Comparison of ENCODE assay signal across 12 cellular contexts in genomic region chr4:40283413-40283812, GRCh38. TPM values are rescaled to one million over a fixed set of nuclear protein-coding genes. Genes with fewer than 3 reads are reported as not detected.
DNase-seq lines count a peak whose midpoint lies in the region; ATAC-seq and TF ChIP-seq lines count a peak whose summit lies in the region.
"Had no signal": no experiment of that assay in that cellular context is flagged by ENCODE, and none has a peak within 500 bp of the region (broad histone marks: within the 10 kb centered on the region; RNA-seq: fewer than 3 reads in every experiment).

No MANE protein-coding gene starts in this region.

- no peak for TF ChIP-seq CTCF in smooth muscle cell (IDR thresholded peaks at IDR 0.05; ENCODE audit: borderline replicate concordance, insufficient read depth, poor library complexity, severe bottlenecking)

- no peaks in the 10 kb centered on the region for H4K20me1 ChIP-seq in smooth muscle cell (ENCODE audit: low read depth)

- no peaks in the 10 kb centered on the region for H3K4me1 ChIP-seq in smooth muscle cell (ENCODE audit: low read depth)
- H3K4me1 ChIP-seq: Peyer's patch had no signal

- no peak overlapping the region for H3K4me3 ChIP-seq in smooth muscle cell
- H3K4me3 ChIP-seq: Peyer's patch had no signal

- no peaks in the 10 kb centered on the region for H3K9me3 Mint-ChIP-seq in central memory CD8-positive, alpha-beta T cell

- H3F3A ChIP-seq in smooth muscle cell (ENCODE audit: low read depth) = no peaks in the 10 kb centered on the region

- peaks cover 10% of the 10 kb centered on the region for H3K36me3 Mint-ChIP-seq in central memory CD8-positive, alpha-beta T cell (ENCODE audit: insufficient read depth)

- H3K36me3 ChIP-seq in smooth muscle cell (ENCODE audit: low read depth) = no peaks in the 10 kb centered on the region
- H3K36me3 ChIP-seq: Peyer's patch had no signal

- no peaks in the 10 kb centered on the region for H3K9me3 ChIP-seq in smooth muscle cell (replicated peaks; ENCODE audit: low read depth)
- H3K9me3 ChIP-seq: Peyer's patch had no signal

- WGBS in smooth muscle cell (ENCODE audit: low lambda C conversion rate) = 72% methylated on average over 10 of the region's 10 CpGs

- peak overlapping the region; percentile 96 for H3K27ac Mint-ChIP-seq in central memory CD8-positive, alpha-beta T cell (ENCODE audit: low read depth)

- no peaks in the 10 kb centered on the region for H3K27me3 ChIP-seq in smooth muscle cell (ENCODE audit: low read depth)
- H3K27me3 ChIP-seq: Peyer's patch had no signal

- no peaks in the 10 kb centered on the region for H3K79me2 ChIP-seq in smooth muscle cell (ENCODE audit: low read depth)

- no peak overlapping the region for H2AFZ ChIP-seq in smooth muscle cell (ENCODE audit: low read depth)

- H3K27me3 Mint-ChIP-seq in central memory CD8-positive, alpha-beta T cell = no peaks in the 10 kb centered on the region

- peaks cover 44% of the 10 kb centered on the region for H3K4me1 Mint-ChIP-seq in central memory CD8-positive, alpha-beta T cell

- H3K9ac ChIP-seq in smooth muscle cell (ENCODE audit: low read depth) = no peak overlapping the region

- H3K27ac ChIP-seq in smooth muscle cell (ENCODE audit: low read depth) = peak overlapping the region; percentile 72

- ATAC-seq in central memory CD8-positive, alpha-beta T cell (replicated peaks; ENCODE audit: extremely low read depth, poor library complexity, severe bottlenecking) = no peak
- ATAC-seq in GM18511 (IDR thresholded peaks at IDR 0.05; ENCODE audit: unreplicated experiment) = no peak

- H3K4me3 Mint-ChIP-seq in central memory CD8-positive, alpha-beta T cell = peak overlapping the region; percentile 68
- H3K4me3 Mint-ChIP-seq: H9 had no signal

- H3K4me2 ChIP-seq in smooth muscle cell = no peak overlapping the region

- DNase-seq in activated CD8-positive, alpha-beta memory T cell treated with anti-CD3 and anti-CD28 coated beads, Interleukin-2, amount 50 U/mL, for 4 hours = peak; percentile 53
- no peak for DNase-seq in activated CD8-positive, alpha-beta memory T cell treated with anti-CD3 and anti-CD28 coated beads, Interleukin-2, amount 50 U/mL, for 48 hours
- DNase-seq in activated CD4-positive, alpha-beta T cell treated with anti-CD3 and anti-CD28 coated beads for 4 hours = peak; percentile 56 to 64
- DNase-seq in central memory CD8-positive, alpha-beta T cell (ENCODE audit: low spot score in 2 of 2) = no peak
- DNase-seq in smooth muscle cell (lab: John Stamatoyannopoulos, UW; ENCODE audit: unreplicated experiment) (no peak), C1 segment of cervical spinal cord (lab: John Stamatoyannopoulos, UW) (no peak), GDM1 (lab: John Stamatoyannopoulos, UW) (no peak)
- DNase-seq: DMS79 treated with DMSO at 0.1 percent for 48 hours, H9 had no signal

RNA-seq across cellular contexts. Expression of gene CHRNA9, which starts 51.7 kb away (rescaled TPM):
- 7.3 and 15.8 TPM in 2 replicates for total RNA-seq in smooth muscle cell
- polyA plus RNA-seq in smooth muscle cell = 2.4 and 5.3 TPM in 2 replicates
- total RNA-seq: liver, Peyer's patch had no signal
- polyA plus RNA-seq: liver had no signal

Comparison
In these comparisons a context has a peak if more than half of its experiments do, and no peak if none do; other contexts are left out.
1. DNase-seq: peak in activated CD8-positive, alpha-beta memory T cell treated with anti-CD3 and anti-CD28 coated beads, Interleukin-2, amount 50 U/mL, for 4 hours (single experiment) and activated CD4-positive, alpha-beta T cell treated with anti-CD3 and anti-CD28 coated beads for 4 hours (2 of 2); none in activated CD8-positive, alpha-beta memory T cell treated with anti-CD3 and anti-CD28 coated beads, Interleukin-2, amount 50 U/mL, for 48 hours (single experiment), central memory CD8-positive, alpha-beta T cell (0 of 2), smooth muscle cell (single experiment), C1 segment of cervical spinal cord (0 of 14) and GDM1 (single experiment).